Comparison of ENCODE assay signal across 8 cellular contexts in genomic region chr16:590165-590874, GRCh38. TPM values are rescaled to one million over a fixed set of nuclear protein-coding genes. Genes with fewer than 3 reads are reported as not detected.
A peak's percentile ranks its signal among the peaks of the same experiment; 100 is the strongest.
DNase-seq lines count a peak whose midpoint lies in the region; ATAC-seq and TF ChIP-seq lines count a peak whose summit lies in the region.

No MANE protein-coding gene starts in this region.

- peak; percentile 22 for TF ChIP-seq CTCF in C4-2B (conservative IDR thresholded peaks at IDR 0.05)
- no peak for TF ChIP-seq CTCF in HEK293 (tag by site-specific recombination; IDR thresholded peaks at IDR 0.05)

- DNase-seq in activated naive CD8-positive, alpha-beta T cell treated with anti-CD3 and anti-CD28 coated beads, Interleukin-2, amount 50 U/mL, for 24 hours = peak; percentile 29
- no peak for DNase-seq in immature natural killer cell
- no peak for DNase-seq in H4 (ENCODE audit: low spot score)
- DNase-seq in NCI-H1930 (lab: John Stamatoyannopoulos, UW) = no peak

- CTCF ChIA-PET in HEK293 (lab: Yijun Ruan, JAX) = interaction anchor here (0.6 to 0.9 kb wide), 3 partner anchors 11 to 494 kb away, joined by 3 to 5 read pairs (median 5); partner anchors contain the start of gene METTL26

- H3K4me3 ChIP-seq in HEK293 (ENCODE audit: low read depth, low read length) = peak overlapping the region; percentile 69
- H3K4me3 ChIP-seq in stomach smooth muscle (ENCODE audit: low read length in 2 of 2) = peak overlapping the region; percentile 80 to 89

- peak overlapping the region; percentile 76 to 82 for H3K9ac ChIP-seq in stomach smooth muscle (ENCODE audit: low read length in 2 of 2)

- H3K4me1 ChIP-seq in HEK293 (ENCODE audit: control insufficient read depth, insufficient read depth, low read length) (peaks cover 14% of the 10 kb centered on the region), stomach smooth muscle (ENCODE audit: control insufficient read depth, insufficient read depth, low read length) (peaks cover 52% of the 10 kb centered on the region)

- H3K36me3 ChIP-seq in HEK293 (ENCODE audit: control insufficient read depth in 2 of 2, insufficient read depth in 1 of 2, low read length in 2 of 2) = no peaks in the 10 kb centered on the region
- peaks cover 0 to 5% of the 10 kb centered on the region in 2 donors for H3K36me3 ChIP-seq in stomach smooth muscle (ENCODE audit: control insufficient read depth in 2 of 2, insufficient read depth in 2 of 2, low read length in 2 of 2)

- H3K27me3 Mint-ChIP-seq in activated naive CD8-positive, alpha-beta T cell treated with anti-CD3 and anti-CD28 coated beads, Interleukin-2, amount 50 U/mL, for 24 hours = no peaks in the 10 kb centered on the region
- peaks cover 11 to 23% (median 15%) of the 10 kb centered on the region in 3 donors for H3K27me3 Mint-ChIP-seq in immature natural killer cell (ENCODE audit: low read depth in 3 of 3)

- H3K27ac ChIP-seq in C4-2B (peak overlapping the region; percentile 99), HEK293 (ENCODE audit: extremely low read depth, low read depth, low read length) (peak overlapping the region; percentile 56; the same call in 1 of the 2 replicates), stomach smooth muscle (ENCODE audit: low read length) (no peak overlapping the region)

- H3K27ac Mint-ChIP-seq in activated naive CD8-positive, alpha-beta T cell treated with anti-CD3 and anti-CD28 coated beads, Interleukin-2, amount 50 U/mL, for 24 hours = peak overlapping the region; percentile 66
- peak overlapping the region; percentile 43 to 93 (median 86) for H3K27ac Mint-ChIP-seq in immature natural killer cell

- peaks cover 0 to 6% of the 10 kb centered on the region in 2 donors for H3K27me3 ChIP-seq in stomach smooth muscle (ENCODE audit: control insufficient read depth in 1 of 2, insufficient read depth in 2 of 2, low read length in 2 of 2)

- peaks cover 13% of the 10 kb centered on the region for H3K36me3 Mint-ChIP-seq in activated naive CD8-positive, alpha-beta T cell treated with anti-CD3 and anti-CD28 coated beads, Interleukin-2, amount 50 U/mL, for 24 hours (ENCODE audit: low read depth)
- no peaks in the 10 kb centered on the region for H3K36me3 Mint-ChIP-seq in immature natural killer cell

- POLR2A ChIA-PET in HEK293 (lab: Yijun Ruan, JAX) = interaction anchor here (0.7 to 1.4 kb wide), 2 partner anchors 22 to 63 kb away, joined by 3 to 4 read pairs; partner anchors contain the start of gene CAPN15

- H3K4me3 Mint-ChIP-seq in activated naive CD8-positive, alpha-beta T cell treated with anti-CD3 and anti-CD28 coated beads, Interleukin-2, amount 50 U/mL, for 24 hours = peak overlapping the region; percentile 81
- peak overlapping the region; percentile 78 to 91 (median 87) for H3K4me3 Mint-ChIP-seq in immature natural killer cell

- H3K9me3 ChIP-seq in HEK293 (ENCODE audit: control insufficient read depth, insufficient read depth, low read depth, low read length) (no peaks in the 10 kb centered on the region), stomach smooth muscle (ENCODE audit: control insufficient read depth in 2 of 2, low read length in 2 of 2) (no peaks in the 10 kb centered on the region)

- H3K9me3 Mint-ChIP-seq in activated naive CD8-positive, alpha-beta T cell treated with anti-CD3 and anti-CD28 coated beads, Interleukin-2, amount 50 U/mL, for 24 hours = no peaks in the 10 kb centered on the region
- no peaks in the 10 kb centered on the region for H3K9me3 Mint-ChIP-seq in immature natural killer cell

- no peak for ATAC-seq in activated naive CD8-positive, alpha-beta T cell treated with anti-CD3 and anti-CD28 coated beads, Interleukin-2, amount 50 U/mL, for 24 hours
- ATAC-seq in HG03196 (IDR thresholded peaks at IDR 0.05; ENCODE audit: unreplicated experiment) = no peak

- peaks cover 23% of the 10 kb centered on the region for H3K4me1 Mint-ChIP-seq in activated naive CD8-positive, alpha-beta T cell treated with anti-CD3 and anti-CD28 coated beads, Interleukin-2, amount 50 U/mL, for 24 hours
- H3K4me1 Mint-ChIP-seq in immature natural killer cell = peaks cover 33 to 42% of the 10 kb centered on the region in 2 donors

TF ChIP-seq in HEK293, 187 proteins besides CTCF, POLR2A, EP300 and RAD21 (continues in another document):
- no peak for TF ChIP-seq GLIS2 (tag by site-specific recombination; IDR thresholded peaks at IDR 0.05)
- TF ChIP-seq ZNF433 (tag by site-specific recombination; IDR thresholded peaks at IDR 0.05; ENCODE audit: low read depth) = no peak
- no peak for TF ChIP-seq ZNF16 (tag by site-specific recombination; IDR thresholded peaks at IDR 0.05; ENCODE audit: low read depth)
- TF ChIP-seq ZNF561 (tag by site-specific recombination; IDR thresholded peaks at IDR 0.05; ENCODE audit: borderline replicate concordance) = peak; percentile 53; the same call in 1 of the 2 replicates
- TF ChIP-seq PATZ1 (tag by site-specific recombination; IDR thresholded peaks at IDR 0.05) = no peak
- TF ChIP-seq ZBTB44 (tag by site-specific recombination; IDR thresholded peaks at IDR 0.05) = no peak
- no peak for TF ChIP-seq ZNF558 (tag by site-specific recombination; IDR thresholded peaks at IDR 0.05)
- TF ChIP-seq ZNF596 (tag by site-specific recombination; IDR thresholded peaks at IDR 0.05) = no peak
- TF ChIP-seq ZNF404 (tag by site-specific recombination; IDR thresholded peaks at IDR 0.05) = no peak
- no peak for TF ChIP-seq ZNF146 (tag by site-specific recombination; IDR thresholded peaks at IDR 0.05)
- peak; percentile 40 for TF ChIP-seq ZNF600 (tag by site-specific recombination; IDR thresholded peaks at IDR 0.05)
- no peak for TF ChIP-seq ZNF664 (tag by site-specific recombination; IDR thresholded peaks at IDR 0.05)
- TF ChIP-seq, protein P1, sequence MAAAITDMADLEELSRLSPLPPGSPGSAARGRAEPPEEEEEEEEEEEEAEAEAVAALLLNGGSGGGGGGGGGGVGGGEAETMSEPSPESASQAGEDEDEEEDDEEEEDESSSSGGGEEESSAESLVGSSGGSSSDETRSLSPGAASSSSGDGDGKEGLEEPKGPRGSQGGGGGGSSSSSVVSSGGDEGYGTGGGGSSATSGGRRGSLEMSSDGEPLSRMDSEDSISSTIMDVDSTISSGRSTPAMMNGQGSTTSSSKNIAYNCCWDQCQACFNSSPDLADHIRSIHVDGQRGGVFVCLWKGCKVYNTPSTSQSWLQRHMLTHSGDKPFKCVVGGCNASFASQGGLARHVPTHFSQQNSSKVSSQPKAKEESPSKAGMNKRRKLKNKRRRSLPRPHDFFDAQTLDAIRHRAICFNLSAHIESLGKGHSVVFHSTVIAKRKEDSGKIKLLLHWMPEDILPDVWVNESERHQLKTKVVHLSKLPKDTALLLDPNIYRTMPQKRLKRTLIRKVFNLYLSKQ (tag by site-specific recombination; IDR thresholded peaks at IDR 0.05; ENCODE audit: borderline replicate concordance) = no peak
- no peak for TF ChIP-seq OSR2 (tag by site-specific recombination; IDR thresholded peaks at IDR 0.05)
- peak; percentile 32; the same call in 1 of the 2 replicates for TF ChIP-seq IKZF3 (tag by site-specific recombination; IDR thresholded peaks at IDR 0.05)
- TF ChIP-seq ZNF416 (tag by site-specific recombination; IDR thresholded peaks at IDR 0.05) = no peak
- TF ChIP-seq ZNF510 (tag by site-specific recombination; IDR thresholded peaks at IDR 0.05; ENCODE audit: insufficient replicate concordance) = no peak
- TF ChIP-seq ZBTB7A (tag by site-specific recombination; IDR thresholded peaks at IDR 0.05; ENCODE audit: low read depth) = peak; percentile 8; the same call in 1 of the 2 replicates
- TF ChIP-seq ZNF140 (tag by site-specific recombination; IDR thresholded peaks at IDR 0.05) = no peak

RNA-seq across cellular contexts. Expression of gene RAB40C, which starts 0.5 kb away (rescaled TPM):
- 10 to 100 TPM in 1 of 3 donors, 1 to 10 TPM in 2; 4.6 to 17.5 (median 5.8) TPM for polyA plus RNA-seq in immature natural killer cell
- total RNA-seq in H4 (2014; rRNA removed; shearing (Covaris generic)) = 4.4 and 5.1 TPM in 2 replicates

RNA-seq across cellular contexts. Expression of gene PIGQ, which starts 20.6 kb away (rescaled TPM):
- polyA plus RNA-seq in immature natural killer cell = 10 to 100 TPM; 10.5 to 17.7 (median 12.6) TPM
- total RNA-seq in H4 (2014; rRNA removed; shearing (Covaris generic)) = 7.6 and 7.7 TPM in 2 replicates

RNA-seq across cellular contexts. Expression of gene NHLRC4, which starts 23.5 kb away (rescaled TPM):
- polyA plus RNA-seq in immature natural killer cell = under 1 TPM in 2 of 3 donors, not detected in 1; 0.42 to 0.61 TPM
- total RNA-seq in H4 (2014; rRNA removed; shearing (Covaris generic)) = 0.06 and 0.43 TPM in 2 replicates

RNA-seq across cellular contexts. Expression of gene PRR35, which starts 30.1 kb away (rescaled TPM):
- polyA plus RNA-seq in immature natural killer cell = not detected
- not detected in 2 replicates for total RNA-seq in H4 (2014; rRNA removed; shearing (Covaris generic))

RNA-seq across cellular contexts. Expression of gene WFIKKN1, which starts 40.5 kb away (rescaled TPM):
- polyA plus RNA-seq in immature natural killer cell = under 1 TPM in 2 of 3 donors, not detected in 1; 0.17 to 0.19 TPM
- not detected in 2 replicates for total RNA-seq in H4 (2014; rRNA removed; shearing (Covaris generic))
